In genomic region chr20:36235892-36236785, GRCh38 we compare ENCODE assay signal across 1 cellular context.
TF ChIP-seq lines count a peak whose summit lies in the region.

Gene AAR2, plus strand, starts transcription at chr20:36236478. Its CDS starts 3,391 bp downstream, at chr20:36239869.

TF ChIP-seq in HepG2, 621 proteins besides CTCF, POLR2A, EP300 and RAD21 (continued from another document and continues in another):
- peak; percentile 100 for TF ChIP-seq GABPB1 (CRISPR knock-in tag; IDR thresholded peaks at IDR 0.05)
- peak; percentile 77; the same call in 1 of the 2 replicates for TF ChIP-seq ZNF576 (CRISPR knock-in tag; IDR thresholded peaks at IDR 0.05)
- TF ChIP-seq HCFC1 (IDR thresholded peaks at IDR 0.05; ENCODE audit: low read depth, low read length) = peak; percentile 85
- peak; percentile 95 for TF ChIP-seq TARDBP (CRISPR knock-in tag; IDR thresholded peaks at IDR 0.05)
- TF ChIP-seq, protein P1, sequence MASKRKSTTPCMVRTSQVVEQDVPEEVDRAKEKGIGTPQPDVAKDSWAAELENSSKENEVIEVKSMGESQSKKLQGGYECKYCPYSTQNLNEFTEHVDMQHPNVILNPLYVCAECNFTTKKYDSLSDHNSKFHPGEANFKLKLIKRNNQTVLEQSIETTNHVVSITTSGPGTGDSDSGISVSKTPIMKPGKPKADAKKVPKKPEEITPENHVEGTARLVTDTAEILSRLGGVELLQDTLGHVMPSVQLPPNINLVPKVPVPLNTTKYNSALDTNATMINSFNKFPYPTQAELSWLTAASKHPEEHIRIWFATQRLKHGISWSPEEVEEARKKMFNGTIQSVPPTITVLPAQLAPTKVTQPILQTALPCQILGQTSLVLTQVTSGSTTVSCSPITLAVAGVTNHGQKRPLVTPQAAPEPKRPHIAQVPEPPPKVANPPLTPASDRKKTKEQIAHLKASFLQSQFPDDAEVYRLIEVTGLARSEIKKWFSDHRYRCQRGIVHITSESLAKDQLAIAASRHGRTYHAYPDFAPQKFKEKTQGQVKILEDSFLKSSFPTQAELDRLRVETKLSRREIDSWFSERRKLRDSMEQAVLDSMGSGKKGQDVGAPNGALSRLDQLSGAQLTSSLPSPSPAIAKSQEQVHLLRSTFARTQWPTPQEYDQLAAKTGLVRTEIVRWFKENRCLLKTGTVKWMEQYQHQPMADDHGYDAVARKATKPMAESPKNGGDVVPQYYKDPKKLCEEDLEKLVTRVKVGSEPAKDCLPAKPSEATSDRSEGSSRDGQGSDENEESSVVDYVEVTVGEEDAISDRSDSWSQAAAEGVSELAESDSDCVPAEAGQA (IDR thresholded peaks at IDR 0.05; ENCODE audit: low read depth) = peak; percentile 90
- TF ChIP-seq, protein P1 (CRISPR knock-in tag; IDR thresholded peaks at IDR 0.05; ENCODE audit: borderline replicate concordance) = 0 out of 2 replicates have a peak, but pooled peaks have one; percentile 66
- peak; percentile 99 for TF ChIP-seq ZNF501 (CRISPR knock-in tag; IDR thresholded peaks at IDR 0.05)
- peak; percentile 96; the same call in 1 of the 2 replicates for TF ChIP-seq MTA1 (CRISPR knock-in tag; IDR thresholded peaks at IDR 0.05; ENCODE audit: borderline replicate concordance)
- peak; percentile 98 for TF ChIP-seq SALL2 (CRISPR knock-in tag; IDR thresholded peaks at IDR 0.05)
- TF ChIP-seq, protein P2, sequence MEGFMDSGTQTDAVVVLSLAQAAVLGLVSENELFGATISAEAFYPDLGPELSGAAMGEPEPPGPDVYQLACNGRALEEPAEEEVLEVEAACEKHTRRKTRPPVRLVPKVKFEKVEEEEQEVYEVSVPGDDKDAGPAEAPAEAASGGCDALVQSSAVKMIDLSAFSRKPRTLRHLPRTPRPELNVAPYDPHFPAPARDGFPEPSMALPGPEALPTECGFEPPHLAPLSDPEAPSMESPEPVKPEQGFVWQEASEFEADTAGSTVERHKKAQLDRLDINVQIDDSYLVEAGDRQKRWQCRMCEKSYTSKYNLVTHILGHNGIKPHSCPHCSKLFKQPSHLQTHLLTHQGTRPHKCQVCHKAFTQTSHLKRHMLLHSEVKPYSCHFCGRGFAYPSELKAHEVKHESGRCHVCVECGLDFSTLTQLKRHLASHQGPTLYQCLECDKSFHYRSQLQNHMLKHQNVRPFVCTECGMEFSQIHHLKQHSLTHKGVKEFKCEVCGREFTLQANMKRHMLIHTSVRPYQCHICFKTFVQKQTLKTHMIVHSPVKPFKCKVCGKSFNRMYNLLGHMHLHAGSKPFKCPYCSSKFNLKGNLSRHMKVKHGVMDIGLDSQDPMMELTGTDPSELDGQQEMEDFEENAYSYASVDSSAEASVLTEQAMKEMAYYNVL (CRISPR knock-in tag; IDR thresholded peaks at IDR 0.05; ENCODE audit: borderline replicate concordance) = peak; percentile 96
- peak; percentile 66; the same call in 1 of the 2 replicates for TF ChIP-seq NFKBIZ (CRISPR knock-in tag; IDR thresholded peaks at IDR 0.05)
- peak; percentile 89 for TF ChIP-seq TEAD3 (CRISPR knock-in tag; optimal IDR thresholded peaks at IDR 0.05; ENCODE audit: borderline replicate concordance)
- TF ChIP-seq ZNF20 (CRISPR knock-in tag; IDR thresholded peaks at IDR 0.05) = peak; percentile 96
- TF ChIP-seq, protein P3, sequence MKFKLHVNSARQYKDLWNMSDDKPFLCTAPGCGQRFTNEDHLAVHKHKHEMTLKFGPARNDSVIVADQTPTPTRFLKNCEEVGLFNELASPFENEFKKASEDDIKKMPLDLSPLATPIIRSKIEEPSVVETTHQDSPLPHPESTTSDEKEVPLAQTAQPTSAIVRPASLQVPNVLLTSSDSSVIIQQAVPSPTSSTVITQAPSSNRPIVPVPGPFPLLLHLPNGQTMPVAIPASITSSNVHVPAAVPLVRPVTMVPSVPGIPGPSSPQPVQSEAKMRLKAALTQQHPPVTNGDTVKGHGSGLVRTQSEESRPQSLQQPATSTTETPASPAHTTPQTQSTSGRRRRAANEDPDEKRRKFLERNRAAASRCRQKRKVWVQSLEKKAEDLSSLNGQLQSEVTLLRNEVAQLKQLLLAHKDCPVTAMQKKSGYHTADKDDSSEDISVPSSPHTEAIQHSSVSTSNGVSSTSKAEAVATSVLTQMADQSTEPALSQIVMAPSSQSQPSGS (CRISPR knock-in tag; IDR thresholded peaks at IDR 0.05) = peak; percentile 97
- TF ChIP-seq SSRP1 (CRISPR knock-in tag; IDR thresholded peaks at IDR 0.05) = peak; percentile 97
- no peak for TF ChIP-seq ARID2 (CRISPR knock-in tag; IDR thresholded peaks at IDR 0.05; ENCODE audit: borderline replicate concordance)
- TF ChIP-seq, protein P4, sequence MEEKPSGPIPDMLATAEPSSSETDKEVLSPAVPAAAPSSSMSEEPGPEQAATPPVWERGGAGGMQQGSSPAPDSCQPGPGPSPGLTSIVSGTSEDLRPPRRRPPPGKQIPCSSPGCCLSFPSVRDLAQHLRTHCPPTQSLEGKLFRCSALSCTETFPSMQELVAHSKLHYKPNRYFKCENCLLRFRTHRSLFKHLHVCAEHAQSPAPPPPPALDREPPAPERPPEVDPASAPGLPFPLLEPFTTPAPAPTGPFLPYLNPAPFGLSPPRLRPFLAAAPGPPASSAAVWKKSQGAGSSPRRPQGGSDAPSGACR (CRISPR knock-in tag; IDR thresholded peaks at IDR 0.05) = peak; percentile 99
- peak; percentile 84; the same call in 2 of the 3 replicates for TF ChIP-seq MXI1 (IDR thresholded peaks at IDR 0.05; ENCODE audit: borderline replicate concordance, low read depth, low read length)
- TF ChIP-seq KDM3A (CRISPR knock-in tag; IDR thresholded peaks at IDR 0.05; ENCODE audit: low read depth) = peak; percentile 99
- TF ChIP-seq ZSCAN12 (CRISPR knock-in tag; IDR thresholded peaks at IDR 0.05) = peak; percentile 71; the same call in 1 of the 2 replicates
- TF ChIP-seq FLYWCH1 (CRISPR knock-in tag; IDR thresholded peaks at IDR 0.05) = peak; percentile 93; the same call in 1 of the 2 replicates
- TF ChIP-seq, protein P5, sequence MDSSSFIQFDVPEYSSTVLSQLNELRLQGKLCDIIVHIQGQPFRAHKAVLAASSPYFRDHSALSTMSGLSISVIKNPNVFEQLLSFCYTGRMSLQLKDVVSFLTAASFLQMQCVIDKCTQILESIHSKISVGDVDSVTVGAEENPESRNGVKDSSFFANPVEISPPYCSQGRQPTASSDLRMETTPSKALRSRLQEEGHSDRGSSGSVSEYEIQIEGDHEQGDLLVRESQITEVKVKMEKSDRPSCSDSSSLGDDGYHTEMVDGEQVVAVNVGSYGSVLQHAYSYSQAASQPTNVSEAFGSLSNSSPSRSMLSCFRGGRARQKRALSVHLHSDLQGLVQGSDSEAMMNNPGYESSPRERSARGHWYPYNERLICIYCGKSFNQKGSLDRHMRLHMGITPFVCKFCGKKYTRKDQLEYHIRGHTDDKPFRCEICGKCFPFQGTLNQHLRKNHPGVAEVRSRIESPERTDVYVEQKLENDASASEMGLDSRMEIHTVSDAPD (CRISPR knock-in tag; IDR thresholded peaks at IDR 0.05) = peak; percentile 36; the same call in 1 of the 2 replicates
- peak; percentile 99 for TF ChIP-seq ZNF333 (CRISPR knock-in tag; IDR thresholded peaks at IDR 0.05; ENCODE audit: borderline replicate concordance)
- peak; percentile 93 for TF ChIP-seq ZNF234 (CRISPR knock-in tag; conservative IDR thresholded peaks at IDR 0.05)
- TF ChIP-seq ZNF770 (CRISPR knock-in tag; IDR thresholded peaks at IDR 0.05) = peak; percentile 95
- no peak for TF ChIP-seq SRSF4 (IDR thresholded peaks at IDR 0.05; ENCODE audit: low read depth, low read length, poor library complexity, severe bottlenecking)
- TF ChIP-seq TOPORS (CRISPR knock-in tag; IDR thresholded peaks at IDR 0.05) = peak; percentile 82; the same call in 1 of the 2 replicates
- TF ChIP-seq SOX6 (IDR thresholded peaks at IDR 0.05) = no peak
- TF ChIP-seq SOX6 (CRISPR knock-in tag; IDR thresholded peaks at IDR 0.05) = peak; percentile 88
- TF ChIP-seq EEA1 (CRISPR knock-in tag; IDR thresholded peaks at IDR 0.05; ENCODE audit: borderline replicate concordance) = 0 out of 2 replicates have a peak, but pooled peaks have one; percentile 66
- TF ChIP-seq, protein P6, sequence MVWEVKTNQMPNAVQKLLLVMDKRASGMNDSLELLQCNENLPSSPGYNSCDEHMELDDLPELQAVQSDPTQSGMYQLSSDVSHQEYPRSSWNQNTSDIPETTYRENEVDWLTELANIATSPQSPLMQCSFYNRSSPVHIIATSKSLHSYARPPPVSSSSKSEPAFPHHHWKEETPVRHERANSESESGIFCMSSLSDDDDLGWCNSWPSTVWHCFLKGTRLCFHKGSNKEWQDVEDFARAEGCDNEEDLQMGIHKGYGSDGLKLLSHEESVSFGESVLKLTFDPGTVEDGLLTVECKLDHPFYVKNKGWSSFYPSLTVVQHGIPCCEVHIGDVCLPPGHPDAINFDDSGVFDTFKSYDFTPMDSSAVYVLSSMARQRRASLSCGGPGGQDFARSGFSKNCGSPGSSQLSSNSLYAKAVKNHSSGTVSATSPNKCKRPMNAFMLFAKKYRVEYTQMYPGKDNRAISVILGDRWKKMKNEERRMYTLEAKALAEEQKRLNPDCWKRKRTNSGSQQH (CRISPR knock-in tag; IDR thresholded peaks at IDR 0.05; ENCODE audit: low read depth) = peak; percentile 99
- TF ChIP-seq ZNF263 (CRISPR knock-in tag; IDR thresholded peaks at IDR 0.05) = peak; percentile 75
- no peak for TF ChIP-seq HIC2 (CRISPR knock-in tag; IDR thresholded peaks at IDR 0.05; ENCODE audit: low read depth)
- peak; percentile 88; the same call in 1 of the 2 replicates for TF ChIP-seq ZNF563 (CRISPR knock-in tag; IDR thresholded peaks at IDR 0.05)
- peak; percentile 93 for TF ChIP-seq DRAP1 (CRISPR knock-in tag; IDR thresholded peaks at IDR 0.05)
- TF ChIP-seq MXD3 (CRISPR knock-in tag; IDR thresholded peaks at IDR 0.05) = peak; percentile 96
- peak; percentile 4; the same call in 1 of the 2 replicates for TF ChIP-seq NFE2L2 (IDR thresholded peaks at IDR 0.05; ENCODE audit: low read length)
- TF ChIP-seq HOXA5 (CRISPR knock-in tag; IDR thresholded peaks at IDR 0.05) = no peak; the same call in 1 of the 2 replicates
- TF ChIP-seq ZNF616 (CRISPR knock-in tag; IDR thresholded peaks at IDR 0.05; ENCODE audit: low read depth) = peak; percentile 50; the same call in 1 of the 2 replicates
- peak; percentile 45; the same call in 1 of the 2 replicates for TF ChIP-seq E2F1 (CRISPR knock-in tag; IDR thresholded peaks at IDR 0.05)
- TF ChIP-seq MIER2 (CRISPR knock-in tag; IDR thresholded peaks at IDR 0.05) = peak; percentile 93
- TF ChIP-seq FOXK2 (IDR thresholded peaks at IDR 0.05) = no peak
- TF ChIP-seq NR3C1 (CRISPR knock-in tag; IDR thresholded peaks at IDR 0.05) = 0 out of 2 replicates have a peak, but pooled peaks have one; percentile 49
